ENCODE assay signal across 1 cellular context in genomic region chr12:124177276-124177950, GRCh38.
TF ChIP-seq lines count a peak whose summit lies in the region.

No MANE protein-coding gene starts in this region.

TF ChIP-seq in GM23338, 12 proteins besides CTCF, POLR2A, EP300 and RAD21 (continued from another document):
- TF ChIP-seq REST (IDR thresholded peaks at IDR 0.05; ENCODE audit: unreplicated experiment) = no peak
- no peak for TF ChIP-seq EZH2 (IDR thresholded peaks at IDR 0.05; ENCODE audit: low read depth, unreplicated experiment)
- TF ChIP-seq JUNB (IDR thresholded peaks at IDR 0.05; ENCODE audit: unreplicated experiment) = no peak
- TF ChIP-seq NANOG (IDR thresholded peaks at IDR 0.05; ENCODE audit: borderline replicate concordance) = no peak
- TF ChIP-seq ETS1 (IDR thresholded peaks at IDR 0.05) = no peak
- TF ChIP-seq STAT1 (IDR thresholded peaks at IDR 0.05; ENCODE audit: unreplicated experiment) = no peak
- TF ChIP-seq CREB1 (CRISPR knock-in tag; IDR thresholded peaks at IDR 0.05; ENCODE audit: low read depth) = no peak
- no peak for TF ChIP-seq POLR2AphosphoS5 (IDR thresholded peaks at IDR 0.05; ENCODE audit: low read depth)
